2 cellular contexts compared by ENCODE assay signal in genomic region chrX:48508400-48509244, GRCh38.
TF ChIP-seq lines count a peak whose summit lies in the region.

PORCN (plus strand) TSS chrX:48508992; CDS start chrX:48509821, 829 bp downstream.

TF ChIP-seq in HEK293, 187 proteins besides CTCF, POLR2A, EP300 and RAD21 (continued from another document and continues in another):
- TF ChIP-seq ZNF398 (tag by site-specific recombination; IDR thresholded peaks at IDR 0.05) (peak; percentile 12; the same call in 1 of the 2 replicates), ZNF785 (tag by site-specific recombination; IDR thresholded peaks at IDR 0.05) (no peak), ZNF664 (tag by site-specific recombination; IDR thresholded peaks at IDR 0.05) (no peak), ZNF449 (tag by site-specific recombination; IDR thresholded peaks at IDR 0.05) (no peak), ZNF169 (tag by site-specific recombination; IDR thresholded peaks at IDR 0.05) (no peak), ZNF341 (tag by site-specific recombination; IDR thresholded peaks at IDR 0.05; ENCODE audit: low read depth) (peak; percentile 85), ZBTB8A (tag by site-specific recombination; IDR thresholded peaks at IDR 0.05) (no peak), SP2 (tag by site-specific recombination; IDR thresholded peaks at IDR 0.05) (peak; percentile 68), ZFP69B (tag by site-specific recombination; IDR thresholded peaks at IDR 0.05) (no peak), ZNF280D (tag by site-specific recombination; IDR thresholded peaks at IDR 0.05) (no peak), ZBTB11 (tag by site-specific recombination; conservative IDR thresholded peaks at IDR 0.05; ENCODE audit: low read depth) (peak; percentile 91), ZNF747 (tag by site-specific recombination; IDR thresholded peaks at IDR 0.05) (no peak), IKZF3 (tag by site-specific recombination; IDR thresholded peaks at IDR 0.05) (peak; percentile 80), ZBTB26 (tag by site-specific recombination; optimal IDR thresholded peaks at IDR 0.05) (peak; percentile 74), ZBTB20 (tag by site-specific recombination; IDR thresholded peaks at IDR 0.05) (no peak), EGR2 (tag by site-specific recombination; IDR thresholded peaks at IDR 0.05; ENCODE audit: low read depth) (peak; percentile 25), ZNF423 (tag by site-specific recombination; IDR thresholded peaks at IDR 0.05) (no peak)

TF ChIP-seq in K562, 482 proteins besides CTCF, POLR2A, EP300 and RAD21 (continued from another document and continues in another):
- TF ChIP-seq PRDM10 (IDR thresholded peaks at IDR 0.05; ENCODE audit: partially characterized antibody) (no peak), NFIX (CRISPR knock-in tag; IDR thresholded peaks at IDR 0.05; ENCODE audit: low read depth) (no peak), EGR1 (conservative IDR thresholded peaks at IDR 0.05) (peak; percentile 64), ZNF785 (CRISPR knock-in tag; IDR thresholded peaks at IDR 0.05) (no peak), ZFP1 (CRISPR knock-in tag; IDR thresholded peaks at IDR 0.05) (no peak), XRCC5 (IDR thresholded peaks at IDR 0.05; ENCODE audit: low read depth, low read length) (no peak), GATAD2A (IDR thresholded peaks at IDR 0.05) (no peak), ZNF408 (CRISPR knock-in tag; IDR thresholded peaks at IDR 0.05; ENCODE audit: low read depth) (no peak), SMARCA4 (IDR thresholded peaks at IDR 0.05) (no peak), ZNF644 (tag; IDR thresholded peaks at IDR 0.05; ENCODE audit: low read depth) (no peak), SAFB (IDR thresholded peaks at IDR 0.05; ENCODE audit: borderline replicate concordance, low read depth, low read length) (no peak), SP1 (CRISPR knock-in tag; IDR thresholded peaks at IDR 0.05) (0 out of 2 replicates have a peak, but pooled peaks have one; percentile 41), NCOA6 (IDR thresholded peaks at IDR 0.05) (no peak), KLF1 (tag; IDR thresholded peaks at IDR 0.05) (no peak), ESRRB (CRISPR knock-in tag; IDR thresholded peaks at IDR 0.05; ENCODE audit: borderline replicate concordance) (no peak), ELF4 (CRISPR knock-in tag; IDR thresholded peaks at IDR 0.05) (no peak), MBD1 (CRISPR knock-in tag; IDR thresholded peaks at IDR 0.05) (no peak), CHD4 (IDR thresholded peaks at IDR 0.05; ENCODE audit: insufficient read depth, insufficient replicate concordance, low read depth, low read length, poor library complexity, severe bottlenecking) (no peak), BHLHE40 (IDR thresholded peaks at IDR 0.05; ENCODE audit: low read length) (no peak), POLR2G (IDR thresholded peaks at IDR 0.05; ENCODE audit: low read depth, low read length) (peak; percentile 80), HBP1 (CRISPR knock-in tag; IDR thresholded peaks at IDR 0.05) (no peak), MAFG (tag; conservative IDR thresholded peaks at IDR 0.05) (no peak), IRF2 (CRISPR knock-in tag; IDR thresholded peaks at IDR 0.05) (no peak), FUS (optimal IDR thresholded peaks at IDR 0.05; ENCODE audit: low read depth, low read length) (no peak), TARDBP (IDR thresholded peaks at IDR 0.05) (no peak), MYC (IDR thresholded peaks at IDR 0.05; ENCODE audit: low read depth, low read length) (no peak; the same call in 1 of the 2 replicates), MYC (CRISPR knock-in tag; IDR thresholded peaks at IDR 0.05; ENCODE audit: borderline replicate concordance, low read depth) (no peak), ZNF699 (CRISPR knock-in tag; IDR thresholded peaks at IDR 0.05; ENCODE audit: insufficient replicate concordance) (no peak), TRIM28 (IDR thresholded peaks at IDR 0.05) (no peak), ZNF668 (CRISPR knock-in tag; IDR thresholded peaks at IDR 0.05) (no peak), MYBL2 (IDR thresholded peaks at IDR 0.05; ENCODE audit: low read depth) (no peak), MYBL2 (CRISPR knock-in tag; IDR thresholded peaks at IDR 0.05; ENCODE audit: borderline replicate concordance) (no peak), ZBTB2 (IDR thresholded peaks at IDR 0.05) (peak; percentile 53; the same call in 1 of the 2 replicates), SIN3A (IDR thresholded peaks at IDR 0.05; ENCODE audit: borderline replicate concordance in 2 of 2, control insufficient read depth in 1 of 2, low read depth in 2 of 2, low read length in 2 of 2) (peak; percentile 17 to 62; a peak in 1 of 4 replicates), POLR3A (IDR thresholded peaks at IDR 0.05; ENCODE audit: borderline replicate concordance, extremely low read depth, insufficient read depth, insufficient read length) (no peak), NR2F6 (CRISPR knock-in tag; IDR thresholded peaks at IDR 0.05) (no peak), ZBTB40 (IDR thresholded peaks at IDR 0.05) (peak; percentile 72), ZBTB40 (CRISPR knock-in tag; IDR thresholded peaks at IDR 0.05) (no peak), TGIF2 (CRISPR knock-in tag; IDR thresholded peaks at IDR 0.05) (no peak), SIX5 (IDR thresholded peaks at IDR 0.05; ENCODE audit: borderline replicate concordance in 1 of 2, insufficient read depth in 1 of 2, low read depth in 1 of 2, low read length in 2 of 2) (no peak), EP400 (IDR thresholded peaks at IDR 0.05) (peak; percentile 35; the same call in 1 of the 2 replicates), DNMT1 (IDR thresholded peaks at IDR 0.05) (no peak), DACH1 (IDR thresholded peaks at IDR 0.05; ENCODE audit: partially characterized antibody) (no peak), CREB1 (IDR thresholded peaks at IDR 0.05) (no peak), CREB1 (CRISPR knock-in tag; IDR thresholded peaks at IDR 0.05) (no peak), ZNF589 (CRISPR knock-in tag; IDR thresholded peaks at IDR 0.05; ENCODE audit: low read depth) (no peak), ZNF316 (IDR thresholded peaks at IDR 0.05) (no peak)
